ENCODE assay signal across 9 cellular contexts in genomic region chr9:81588148-81588874, GRCh38.
DNase-seq lines count a peak whose midpoint lies in the region; TF ChIP-seq lines count a peak whose summit lies in the region.
"Had no signal": no experiment of that assay in that cellular context is flagged by ENCODE, and none has a peak within 500 bp of the region (broad histone marks: within the 10 kb centered on the region; RNA-seq: fewer than 3 reads in every experiment).

No MANE protein-coding gene starts in this region.

- POLR2A ChIA-PET in RWPE1 (lab: Yijun Ruan, JAX; ENCODE audit: low non-redundant PET) (no interaction called here), OCI-LY7 (lab: Charles Lee) (no interaction called here)

- no peaks in the 10 kb centered on the region for H3K79me2 ChIP-seq in OCI-LY7 (ENCODE audit: insufficient read depth, low read depth, low read length)

- H3K9me3 ChIP-seq in prostate gland (no peaks in the 10 kb centered on the region), OCI-LY7 (ENCODE audit: low read length) (no peaks in the 10 kb centered on the region)
- H3K9me3 ChIP-seq: spleen had no signal

- H3K27ac ChIP-seq in RWPE1 = peak overlapping the region; percentile 69
- peak overlapping the region; percentile 46 to 64 for H3K27ac ChIP-seq in prostate gland
- H3K27ac ChIP-seq in OCI-LY7 (ENCODE audit: low read depth, low read length, poor library complexity, severe bottlenecking) = no peak overlapping the region

- no peak overlapping the region for H3K4me2 ChIP-seq in OCI-LY7 (ENCODE audit: low read length)

- CTCF ChIA-PET in RWPE1 (lab: Yijun Ruan, JAX) (interaction anchor here (0.7 kb wide), 1 partner anchor 11 kb away, joined by 4 read pairs; no protein-coding TSS in a partner anchor), OCI-LY7 (lab: Charles Lee; ENCODE audit: unreplicated experiment) (no interaction called here)

- intact Hi-C loops in prostate gland (cut with DNase I) (loop anchor here (5.0 kb wide), 2 partner anchors 84 to 99 kb away; partner anchors contain the start of gene TLE1), OCI-LY7 (cut with micrococcal nuclease; ENCODE audit: unreplicated experiment) (no loop called here)

- H3K9me2 ChIP-seq in OCI-LY7 (ENCODE audit: insufficient read depth, low read length) = no peaks in the 10 kb centered on the region

- no TSS peak for BruUV-seq in OCI-LY7 (replicated peaks; lab: Mats Ljungman, UMichigan)

- TF ChIP-seq CTCF in RWPE1 (conservative IDR thresholded peaks at IDR 0.05; ENCODE audit: low read depth) = no peak
- no peak for TF ChIP-seq CTCF in fibroblast of villous mesenchyme (IDR thresholded peaks at IDR 0.05; ENCODE audit: insufficient read depth, low read depth, low read length)
- TF ChIP-seq CTCF in prostate gland (IDR thresholded peaks at IDR 0.05) = peak in 1 of 4 experiments; percentile 1
- TF ChIP-seq CTCF in OCI-LY7 (conservative IDR thresholded peaks at IDR 0.05; ENCODE audit: low read length) = no peak

- H2AFZ ChIP-seq in OCI-LY7 (ENCODE audit: low read length) = no peak overlapping the region

- H3K4me3 ChIP-seq in fibroblast of villous mesenchyme (ENCODE audit: low read depth, low read length) (no peak overlapping the region), prostate gland (no peak overlapping the region), OCI-LY7 (ENCODE audit: low read depth, low read length, poor library complexity, severe bottlenecking) (no peak overlapping the region)
- H3K4me3 ChIP-seq: spleen had no signal

- TF ChIP-seq POLR2A in prostate gland (IDR thresholded peaks at IDR 0.05) = no peak

- DNase-seq in EH (ENCODE audit: low read depth) (peak; percentile 53), RWPE1 (ENCODE audit: low spot score) (peak; percentile 83), fibroblast of villous mesenchyme (ENCODE audit: low read depth) (peak; percentile 49), prostate gland (ENCODE audit: low spot score) (peak; percentile 84), OCI-LY7 (ENCODE audit: low spot score) (no peak), NCI-H1436 (lab: John Stamatoyannopoulos, UW) (no peak), A172 (ENCODE audit: low spot score) (no peak)
- no peak for DNase-seq in stimulated activated CD4-positive, alpha-beta T cell treated with anti-CD3 and anti-CD28 coated beads, Interleukin-15, amount 100 ng/mL, for 24 hours
- DNase-seq: spleen had no signal

- 44% methylated on average over 15 of the region's 15 CpGs for WGBS in prostate gland

- no peaks in the 10 kb centered on the region for H4K20me1 ChIP-seq in OCI-LY7 (ENCODE audit: insufficient read depth, low read length)

- H3K27me3 ChIP-seq in prostate gland (replicated peaks; ENCODE audit: insufficient read depth) = no peaks in the 10 kb centered on the region
- H3K27me3 ChIP-seq: spleen had no signal

- H3K36me3 ChIP-seq in prostate gland (no peaks in the 10 kb centered on the region), OCI-LY7 (ENCODE audit: insufficient read depth, low read length) (no peaks in the 10 kb centered on the region)

- H3K4me1 ChIP-seq in prostate gland (replicated peaks) (no peaks in the 10 kb centered on the region), OCI-LY7 (ENCODE audit: insufficient read depth, low read length, poor library complexity, severe bottlenecking) (no peaks in the 10 kb centered on the region)

Comparison
In these comparisons a context has a peak if more than half of its experiments do, and no peak if none do; other contexts are left out.
1. DNase-seq: peak in EH (single experiment), RWPE1 (single experiment), fibroblast of villous mesenchyme (single experiment) and prostate gland (single experiment); none in OCI-LY7 (single experiment), NCI-H1436 (single experiment), stimulated activated CD4-positive, alpha-beta T cell treated with anti-CD3 and anti-CD28 coated beads, Interleukin-15, amount 100 ng/mL, for 24 hours (single experiment) and A172 (single experiment).